Comparison of ENCODE assay signal across 1 cellular context in genomic region chr3:171183042-171183441, GRCh38.
TF ChIP-seq lines count a peak whose summit lies in the region.

No MANE protein-coding gene starts in this region.

TF ChIP-seq in GM23338, 12 proteins besides CTCF, POLR2A, EP300 and RAD21 (continued from another document):
- no peak for TF ChIP-seq ETS1 (IDR thresholded peaks at IDR 0.05)
- no peak for TF ChIP-seq STAT1 (IDR thresholded peaks at IDR 0.05; ENCODE audit: unreplicated experiment)
- no peak for TF ChIP-seq EZH2phosphoT487 (IDR thresholded peaks at IDR 0.05; ENCODE audit: unreplicated experiment)
